Comparison of ENCODE assay signal across 27 cellular contexts in genomic region chr1:195933816-195934215, GRCh38.
"Had no signal": no experiment of that assay in that cellular context is flagged by ENCODE, and none has a peak within 500 bp of the region (broad histone marks: within the 10 kb centered on the region; RNA-seq: fewer than 3 reads in every experiment).

No MANE protein-coding gene starts in this region.

- H3K36me3 ChIP-seq: left lung, lower lobe of right lung, pancreas, prostate gland, stomach, thyroid gland, transverse colon, upper lobe of left lung, vagina had no signal

- H3K4me3 ChIP-seq: left lung, lower lobe of right lung, pancreas, prostate gland, skin epidermis, stomach, testis, thyroid gland, transverse colon, upper lobe of left lung, vagina had no signal

- H3K4me1 ChIP-seq: left lung, lower lobe of right lung, pancreas, prostate gland, stomach, testis, thyroid gland, transverse colon, upper lobe of left lung, vagina had no signal

- H3K9me3 ChIP-seq: left lung, lower lobe of right lung, pancreas, prostate gland, testis, thyroid gland, transverse colon, upper lobe of left lung, vagina had no signal

- H3K27ac ChIP-seq: left lung, lower lobe of right lung, pancreas, prostate gland, skin epidermis, stomach, testis, thyroid gland, transverse colon, upper lobe of left lung, vagina had no signal

- H3K27me3 ChIP-seq: left lung, pancreas, stomach, testis, thyroid gland, transverse colon, upper lobe of left lung, vagina had no signal

- DNase-seq: immature natural killer cell; kidney; left colon; left lung; lower lobe of right lung; mammary epithelial cell; mesenchymal stem cell; naive thymus-derived CD8-positive, alpha-beta T cell; nucleus accumbens; pancreas; posterior cingulate gyrus; retina; right cardiac atrium; stimulated activated CD4-positive, alpha-beta T cell treated with anti-CD3 and anti-CD28 coated beads, Interleukin-12 subunit alpha, Interleukin-12 subunit beta, amount 100 ng/mL, for 4 hours; stimulated activated CD4-positive, alpha-beta T cell treated with anti-CD3 and anti-CD28 coated beads, Interleukin-15, amount 100 ng/mL, for 24 hours; stimulated activated CD4-positive, alpha-beta T cell treated with anti-CD3 and anti-CD28 coated beads, Interleukin-2, amount 100 ng/mL, for 24 hours; stimulated activated CD4-positive, alpha-beta T cell treated with anti-CD3 and anti-CD28 coated beads, Interleukin-4, amount 100 ng/mL, for 1 hour; stimulated activated naive B cell treated with anti-CD40 and anti-IgM and Interleukin-4, amounts not matched to agents 10 μg/mL and 1 μg/mL and 100 μg/mL, for 72 hours; stimulated activated naive CD8-positive, alpha-beta T cell treated with anti-CD3 and anti-CD28 coated beads, Interleukin-15, Interleukin-2, amounts not matched to agents 100 U/mL and 50 U/mL, for 24 hours; stomach; testis; thyroid gland; transverse colon; upper lobe of left lung had no signal
